ENCODE assay signal across 32 cellular contexts in the genomic region with DNA sequence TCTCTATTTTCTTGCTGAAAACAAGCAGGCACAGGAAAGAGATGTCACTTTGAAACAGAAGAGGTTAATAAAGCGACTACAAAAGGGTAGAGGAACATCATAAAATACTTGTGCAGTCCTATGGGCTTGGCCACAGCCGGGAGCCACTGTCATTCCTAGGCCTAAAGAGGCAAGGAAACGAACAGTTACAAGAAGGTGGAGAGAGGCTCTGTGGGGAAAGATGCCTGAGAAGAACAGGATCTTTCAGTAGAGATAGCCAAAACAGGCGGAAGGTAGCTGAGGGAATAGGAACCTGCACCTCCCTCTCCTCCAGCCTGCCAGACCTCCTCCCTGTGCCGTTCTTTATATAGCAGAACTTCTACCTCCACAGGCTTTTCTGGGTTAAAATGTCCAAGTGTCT. TPM values are rescaled to one million over a fixed set of nuclear protein-coding genes. Genes with fewer than 3 reads are reported as not detected.
"Had no signal": no experiment of that assay in that cellular context is flagged by ENCODE, and none has a peak within 500 bp of the region (broad histone marks: within the 10 kb centered on the region; RNA-seq: fewer than 3 reads in every experiment).

No MANE protein-coding gene starts in this region.

- H3K27ac ChIP-seq: adrenal gland, body of pancreas, breast epithelium, Peyer's patch had no signal

- ATAC-seq: activated CD4-positive, alpha-beta T cell treated with anti-CD3 and anti-CD28 coated beads for 36 hours; activated CD4-positive, CD25-positive, alpha-beta regulatory T cell treated with anti-CD3 and anti-CD28 coated beads, Interleukin-2, amount 50 U/mL, for 24 hours; activated CD8-positive, alpha-beta T cell treated with anti-CD3 and anti-CD28 coated beads, Interleukin-2, amount 10 ng/mL, durations not matched to agents 7 days and 5 days; activated naive CD4-positive, alpha-beta T cell treated with anti-CD3 and anti-CD28 coated beads, Interleukin-2, amount 50 U/mL, for 72 hours; body of pancreas; PC-3; WTC11 had no signal

- H3K9me2 ChIP-seq: SK-N-SH had no signal

- H3K9ac ChIP-seq: SK-N-SH had no signal

- H3K27me3 ChIP-seq: adrenal gland, body of pancreas, breast epithelium, MG63, Peyer's patch, SJSA1 had no signal

- H3K36me3 Mint-ChIP-seq: activated naive CD4-positive, alpha-beta T cell treated with anti-CD3 and anti-CD28 coated beads, Interleukin-2, amount 50 U/mL, for 72 hours; WTC11 had no signal

- H3K4me3 ChIP-seq: adrenal gland, body of pancreas, breast epithelium, MG63, Peyer's patch, SJSA1 had no signal

- H3K9me3 ChIP-seq: adrenal gland, body of pancreas, breast epithelium, MG63, Peyer's patch, SJSA1, SK-N-SH had no signal

- H3K9me3 Mint-ChIP-seq: activated CD4-positive, alpha-beta T cell treated with anti-CD3 and anti-CD28 coated beads, Interleukin-2, amount 10 ng/mL, durations not matched to agents 7 days and 5 days; activated naive CD4-positive, alpha-beta T cell treated with anti-CD3 and anti-CD28 coated beads for 36 hours; activated naive CD4-positive, alpha-beta T cell treated with anti-CD3 and anti-CD28 coated beads, Interleukin-2, amount 50 U/mL, for 72 hours; activated T-cell treated with anti-CD3 and anti-CD28 coated beads, Interleukin-2, amount 50 U/mL, for 24 hours; T-helper 1 cell treated with Interleukin-12 subunit alpha and Interleukin-12 subunit beta and Interleukin-4 antibody, amounts not matched to agents 30 μg/mL and 1 μg/mL, for 36 hours; T-helper 2 cell treated with Interferon-gamma antibody and Interleukin-4, amounts not matched to agents 5 μg/mL and 100 μg/mL, for 36 hours; WTC11 had no signal

- H3K27ac Mint-ChIP-seq: activated CD4-positive, alpha-beta T cell treated with anti-CD3 and anti-CD28 coated beads for 36 hours; activated CD4-positive, alpha-beta T cell treated with anti-CD3 and anti-CD28 coated beads, Interleukin-2, amount 10 ng/mL, durations not matched to agents 7 days and 5 days; activated CD8-positive, alpha-beta T cell treated with anti-CD3 and anti-CD28 coated beads, Interleukin-2, amount 10 ng/mL, durations not matched to agents 7 days and 5 days; activated naive CD4-positive, alpha-beta T cell treated with anti-CD3 and anti-CD28 coated beads for 36 hours; activated naive CD4-positive, alpha-beta T cell treated with anti-CD3 and anti-CD28 coated beads, Interleukin-2, amount 50 U/mL, for 72 hours; activated T-cell treated with anti-CD3 and anti-CD28 coated beads, Interleukin-2, amount 50 U/mL, for 24 hours; T-helper 1 cell treated with Interleukin-12 subunit alpha and Interleukin-12 subunit beta and Interleukin-4 antibody, amounts not matched to agents 30 μg/mL and 1 μg/mL, for 36 hours; T-helper 2 cell treated with Interferon-gamma antibody and Interleukin-4, amounts not matched to agents 5 μg/mL and 100 μg/mL, for 36 hours; WTC11 had no signal

- H3K4me2 ChIP-seq: SK-N-SH had no signal

- H3K36me3 ChIP-seq: adrenal gland, breast epithelium, MG63, Peyer's patch, SJSA1 had no signal

- DNase-seq: activated CD4-positive, alpha-beta T cell treated with anti-CD3 and anti-CD28 coated beads for 36 hours; activated CD4-positive, alpha-beta T cell treated with anti-CD3 and anti-CD28 coated beads, Interleukin-2, amount 10 ng/mL, durations not matched to agents 7 days and 5 days; activated CD4-positive, alpha-beta T cell treated with anti-CD3 and anti-CD28 coated beads, Interleukin-2, amount 50 U/mL, for 48 hours; activated CD8-positive, alpha-beta T cell treated with anti-CD3 and anti-CD28 coated beads, Interleukin-2, amount 10 ng/mL, durations not matched to agents 7 days and 5 days; activated gamma-delta T cell treated with Interleukin-2 at 50 U/mL for 16 hours; activated naive CD4-positive, alpha-beta T cell treated with anti-CD3 and anti-CD28 coated beads for 36 hours; activated T-cell treated with anti-CD3 and anti-CD28 coated beads, Interleukin-2, amount 50 U/mL, for 24 hours; adrenal gland; body of pancreas; Kasumi-1; KBM-7; MG63; MV-4-11; NCI-H1092; NCI-H1436 treated with DMSO at 0.1 percent for 48 hours; NCI-H1694 treated with DMSO at 0.1 percent for 48 hours; NCI-H2029; NCI-H345; NCI-H524 treated with DMSO at 0.1 percent for 48 hours; NK-92 treated with Interleukin-12 subunit alpha and Interleukin-12 subunit beta, amount 100 ng/mL, for 24 hours; PC-3; Peyer's patch; RPMI8226; SHP77 treated with DMSO at 0.1 percent for 48 hours; SK-N-SH had no signal

- H3K27me3 Mint-ChIP-seq: activated CD4-positive, alpha-beta T cell treated with anti-CD3 and anti-CD28 coated beads for 36 hours; activated CD4-positive, alpha-beta T cell treated with anti-CD3 and anti-CD28 coated beads, Interleukin-2, amount 10 ng/mL, durations not matched to agents 7 days and 5 days had no signal

- H3K4me3 Mint-ChIP-seq: activated CD4-positive, alpha-beta T cell treated with anti-CD3 and anti-CD28 coated beads for 36 hours; activated CD4-positive, alpha-beta T cell treated with anti-CD3 and anti-CD28 coated beads, Interleukin-2, amount 10 ng/mL, durations not matched to agents 7 days and 5 days; activated CD8-positive, alpha-beta T cell treated with anti-CD3 and anti-CD28 coated beads, Interleukin-2, amount 10 ng/mL, durations not matched to agents 7 days and 5 days; activated naive CD4-positive, alpha-beta T cell treated with anti-CD3 and anti-CD28 coated beads for 36 hours; activated T-cell treated with anti-CD3 and anti-CD28 coated beads, Interleukin-2, amount 50 U/mL, for 24 hours; T-helper 1 cell treated with Interleukin-12 subunit alpha and Interleukin-12 subunit beta and Interleukin-4 antibody, amounts not matched to agents 30 μg/mL and 1 μg/mL, for 36 hours; T-helper 2 cell treated with Interferon-gamma antibody and Interleukin-4, amounts not matched to agents 5 μg/mL and 100 μg/mL, for 36 hours; WTC11 had no signal

- H3K4me1 Mint-ChIP-seq: WTC11 had no signal

- H3K4me1 ChIP-seq: adrenal gland, breast epithelium, Peyer's patch had no signal

RNA-seq across cellular contexts. Expression of a gene that starts 57.4 kb away (rescaled TPM):
- total RNA-seq: activated CD4-positive, alpha-beta T cell treated with anti-CD3 and anti-CD28 coated beads, Interleukin-2, amount 10 ng/mL, durations not matched to agents 7 days and 5 days; activated CD8-positive, alpha-beta T cell treated with anti-CD3 and anti-CD28 coated beads, Interleukin-2, amount 10 ng/mL, durations not matched to agents 7 days and 5 days had no signal
